24 cellular contexts compared by ENCODE assay signal in the genomic region with DNA sequence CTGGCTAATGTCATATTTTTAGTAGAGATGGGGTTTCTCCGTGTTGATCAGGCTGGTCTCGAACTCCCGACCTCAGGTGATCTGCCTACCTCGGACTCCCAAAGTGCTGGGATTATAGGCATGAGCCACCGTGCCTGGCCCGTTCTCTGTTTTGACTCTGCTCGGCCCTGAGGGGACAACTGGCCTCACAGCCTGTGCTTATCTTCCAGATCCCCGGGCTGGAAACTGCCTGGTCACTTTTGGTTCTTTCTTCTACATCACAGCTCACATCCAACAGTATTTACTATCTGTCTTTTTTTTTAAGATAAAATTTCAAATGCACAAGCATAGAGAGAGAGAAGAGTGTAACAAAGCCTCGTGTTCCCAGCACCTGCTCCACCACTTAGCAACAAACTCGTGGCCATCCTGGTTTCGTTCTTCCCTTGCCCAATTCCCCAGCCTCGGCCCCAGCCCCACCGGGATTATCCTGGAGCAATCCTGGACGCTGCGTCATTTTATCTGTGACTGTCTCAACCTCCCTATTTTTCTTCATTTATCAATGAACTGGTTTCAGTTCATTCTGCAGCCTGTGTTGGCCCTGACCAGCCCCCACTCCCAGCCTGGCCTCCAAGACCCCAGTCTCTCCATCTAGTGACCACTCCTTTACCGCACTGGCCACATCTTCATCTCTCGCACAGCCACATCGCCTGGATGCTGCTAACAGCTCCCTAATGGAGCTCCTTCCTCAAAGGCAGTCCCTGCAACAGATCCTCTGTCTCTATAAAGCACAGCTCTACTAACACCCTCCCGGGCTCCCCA. TPM values are rescaled to one million over a fixed set of nuclear protein-coding genes. Genes with fewer than 3 reads are reported as not detected.
A peak's percentile ranks its signal among the peaks of the same experiment; 100 is the strongest.
DNase-seq lines count a peak whose midpoint lies in the region; ATAC-seq and TF ChIP-seq lines count a peak whose summit lies in the region.
"Had no signal": no experiment of that assay in that cellular context is flagged by ENCODE, and none has a peak within 500 bp of the region (broad histone marks: within the 10 kb centered on the region; RNA-seq: fewer than 3 reads in every experiment).

No MANE protein-coding gene starts in this region.

- H3K4me1 ChIP-seq in right cardiac atrium (ENCODE audit: control insufficient read depth, insufficient read depth, low read length), result no peaks in the 10 kb centered on the region
- H3K4me1 ChIP-seq in lower lobe of right lung, result no peaks in the 10 kb centered on the region
- no peaks in the 10 kb centered on the region for H3K4me1 ChIP-seq in esophagus squamous epithelium

- TF ChIP-seq POLR2A in esophagus squamous epithelium (IDR thresholded peaks at IDR 0.05), result no peak

- H3K36me3 Mint-ChIP-seq in T-helper 17 cell (ENCODE audit: low read depth), result peaks cover 3% of the 10 kb centered on the region
- no peaks in the 10 kb centered on the region for H3K36me3 Mint-ChIP-seq in activated naive CD8-positive, alpha-beta T cell treated with anti-CD3 and anti-CD28 coated beads, Interleukin-2, amount 50 U/mL, for 24 hours (ENCODE audit: low read depth)

- H3K9me3 Mint-ChIP-seq in activated naive CD8-positive, alpha-beta T cell treated with anti-CD3 and anti-CD28 coated beads, Interleukin-2, amount 50 U/mL, for 24 hours, result no peaks in the 10 kb centered on the region
- H3K9me3 Mint-ChIP-seq: CD4-positive, alpha-beta T cell; HFFc6 had no signal

- H3K27ac ChIP-seq in right cardiac atrium (ENCODE audit: low read length) (no peak overlapping the region), lower lobe of right lung (no peak overlapping the region), esophagus squamous epithelium (no peak overlapping the region)
- H3K27ac ChIP-seq: BLaER1, GM23248, PC-9 had no signal

- peak overlapping the region; percentile 9 for H3K27ac Mint-ChIP-seq in T-helper 17 cell
- H3K27ac Mint-ChIP-seq in activated naive CD8-positive, alpha-beta T cell treated with anti-CD3 and anti-CD28 coated beads, Interleukin-2, amount 50 U/mL, for 24 hours, result no peak overlapping the region
- H3K27ac Mint-ChIP-seq: CD4-positive, alpha-beta T cell; HFFc6 had no signal

- H3K4me1 Mint-ChIP-seq in T-helper 17 cell, result peaks cover 13% of the 10 kb centered on the region
- peaks cover 16% of the 10 kb centered on the region for H3K4me1 Mint-ChIP-seq in activated naive CD8-positive, alpha-beta T cell treated with anti-CD3 and anti-CD28 coated beads, Interleukin-2, amount 50 U/mL, for 24 hours

- 68% methylated on average over 19 of the region's 19 CpGs for WGBS in right cardiac atrium
- 81 to 84% methylated on average over 18 to 19 of the region's 19 CpGs for WGBS in esophagus squamous epithelium, 2 donors

- H3K36me3 ChIP-seq in lower lobe of right lung (no peaks in the 10 kb centered on the region), esophagus squamous epithelium (peaks cover 0 to 100% (median 3%) of the 10 kb centered on the region in 3 donors)
- H3K36me3 ChIP-seq: BLaER1 had no signal

- ATAC-seq in right cardiac atrium (no peak), Right ventricle myocardium inferior (no peak), T-helper 17 cell (no peak), lower lobe of right lung (no peak)
- ATAC-seq in activated naive CD8-positive, alpha-beta T cell treated with anti-CD3 and anti-CD28 coated beads, Interleukin-2, amount 50 U/mL, for 24 hours, result no peak

- H3K4me3 Mint-ChIP-seq in T-helper 17 cell, result no peak overlapping the region
- no peak overlapping the region for H3K4me3 Mint-ChIP-seq in activated naive CD8-positive, alpha-beta T cell treated with anti-CD3 and anti-CD28 coated beads, Interleukin-2, amount 50 U/mL, for 24 hours
- H3K4me3 Mint-ChIP-seq: CD4-positive, alpha-beta T cell; HFFc6 had no signal

- no peak for TF ChIP-seq CTCF in lower lobe of right lung (IDR thresholded peaks at IDR 0.05)
- no peak for TF ChIP-seq CTCF in esophagus squamous epithelium (IDR thresholded peaks at IDR 0.05)

- no peak overlapping the region for H3K4me3 ChIP-seq in right cardiac atrium (ENCODE audit: low read length)
- no peak overlapping the region for H3K4me3 ChIP-seq in lower lobe of right lung
- H3K4me3 ChIP-seq in esophagus squamous epithelium, result no peak overlapping the region
- H3K4me3 ChIP-seq: BLaER1, GM23248, PC-9 had no signal

- peaks cover 36% of the 10 kb centered on the region for H3K27me3 Mint-ChIP-seq in T-helper 17 cell
- peaks cover 6% of the 10 kb centered on the region for H3K27me3 Mint-ChIP-seq in activated naive CD8-positive, alpha-beta T cell treated with anti-CD3 and anti-CD28 coated beads, Interleukin-2, amount 50 U/mL, for 24 hours
- H3K27me3 Mint-ChIP-seq: CD4-positive, alpha-beta T cell had no signal

- no peaks in the 10 kb centered on the region for H3K27me3 ChIP-seq in right cardiac atrium (ENCODE audit: control insufficient read depth, insufficient read depth)
- no peaks in the 10 kb centered on the region for H3K27me3 ChIP-seq in lower lobe of right lung (ENCODE audit: low read depth)
- no peaks in the 10 kb centered on the region for H3K27me3 ChIP-seq in esophagus squamous epithelium
- H3K27me3 ChIP-seq: BLaER1 had no signal

- H3K9me3 ChIP-seq in right cardiac atrium (ENCODE audit: control insufficient read depth, low read length) (no peaks in the 10 kb centered on the region), T-helper 17 cell (ENCODE audit: control insufficient read depth, low read length, poor library complexity, severe bottlenecking) (no peaks in the 10 kb centered on the region), lower lobe of right lung (no peaks in the 10 kb centered on the region), esophagus squamous epithelium (no peaks in the 10 kb centered on the region)
- H3K9me3 ChIP-seq: BLaER1 had no signal

- DNase-seq in right cardiac atrium, result peak in 2 of 3 donors; percentile 5 to 12
- DNase-seq in Right ventricle myocardium inferior (ENCODE audit: missing footprints), result no peak
- no peak for DNase-seq in T-helper 17 cell
- peak; percentile 21 for DNase-seq in lower lobe of right lung
- no peak for DNase-seq in activated naive CD8-positive, alpha-beta T cell treated with anti-CD3 and anti-CD28 coated beads, Interleukin-2, amount 50 U/mL, for 24 hours
- no peak for DNase-seq in stimulated activated CD8-positive, alpha-beta memory T cell treated with anti-CD3 and anti-CD28 coated beads, Interleukin-4, amount 100 ng/mL, for 48 hours
- no peak for DNase-seq in esophagus squamous epithelium (lab: John Stamatoyannopoulos, UW)
- DNase-seq: CD4-positive, alpha-beta T cell; GM23248; H7; HFFc6; NCI-H1048; NCI-H1417 treated with DMSO at 0.1 percent for 48 hours; NCI-H1694 treated with DMSO at 0.1 percent for 48 hours; NCI-H2081; NCI-H526 treated with DMSO at 0.1 percent for 48 hours; PC-9; SHP77 had no signal

- intact Hi-C loops in right cardiac atrium (cut with DNase I) (no loop called here), Right ventricle myocardium inferior (cut with DNase I) (no loop called here), lower lobe of right lung (cut with DNase I) (no loop called here), esophagus squamous epithelium (cut with DNase I) (loop anchor here (10.0 kb wide), 1 partner anchor 169 kb away; no protein-coding TSS in a partner anchor)

RNA-seq across cellular contexts. Expression of gene PIMREG, which starts 21.1 kb away (rescaled TPM):
- total RNA-seq in right cardiac atrium (under 1 TPM in 3 of 4 donors, not detected in 1; 0.38 to 0.54 (median 0.49) TPM), Right ventricle myocardium inferior (0.60 TPM), T-helper 17 cell (not detected), lower lobe of right lung (0.62 TPM), esophagus squamous epithelium (1 to 10 TPM; 3.6 to 7.2 (median 5.2) TPM)
- polyA plus RNA-seq in right cardiac atrium, result 0.18 TPM
- total RNA-seq: CD4-positive, alpha-beta T cell had no signal

RNA-seq across cellular contexts. Expression of gene AIPL1, which starts 30.5 kb away (rescaled TPM):
- total RNA-seq in right cardiac atrium (not detected), Right ventricle myocardium inferior (not detected), T-helper 17 cell (not detected), lower lobe of right lung (not detected), esophagus squamous epithelium (not detected)
- not detected for polyA plus RNA-seq in right cardiac atrium
- total RNA-seq: CD4-positive, alpha-beta T cell; G401; GM23248; HFFc6; NCI-H460; PC-9; RPMI7951; SK-MEL-5 had no signal
- polyA plus RNA-seq: AG04450, GM23248 had no signal

Comparison
In these comparisons a context has a peak if more than half of its experiments do, and no peak if none do; other contexts are left out.
1. DNase-seq: peak in right cardiac atrium (2 of 3) and lower lobe of right lung (single experiment); none in Right ventricle myocardium inferior (single experiment), T-helper 17 cell (0 of 3), activated naive CD8-positive, alpha-beta T cell treated with anti-CD3 and anti-CD28 coated beads, Interleukin-2, amount 50 U/mL, for 24 hours (single experiment), stimulated activated CD8-positive, alpha-beta memory T cell treated with anti-CD3 and anti-CD28 coated beads, Interleukin-4, amount 100 ng/mL, for 48 hours (single experiment) and esophagus squamous epithelium (single experiment).